In the genomic region with DNA sequence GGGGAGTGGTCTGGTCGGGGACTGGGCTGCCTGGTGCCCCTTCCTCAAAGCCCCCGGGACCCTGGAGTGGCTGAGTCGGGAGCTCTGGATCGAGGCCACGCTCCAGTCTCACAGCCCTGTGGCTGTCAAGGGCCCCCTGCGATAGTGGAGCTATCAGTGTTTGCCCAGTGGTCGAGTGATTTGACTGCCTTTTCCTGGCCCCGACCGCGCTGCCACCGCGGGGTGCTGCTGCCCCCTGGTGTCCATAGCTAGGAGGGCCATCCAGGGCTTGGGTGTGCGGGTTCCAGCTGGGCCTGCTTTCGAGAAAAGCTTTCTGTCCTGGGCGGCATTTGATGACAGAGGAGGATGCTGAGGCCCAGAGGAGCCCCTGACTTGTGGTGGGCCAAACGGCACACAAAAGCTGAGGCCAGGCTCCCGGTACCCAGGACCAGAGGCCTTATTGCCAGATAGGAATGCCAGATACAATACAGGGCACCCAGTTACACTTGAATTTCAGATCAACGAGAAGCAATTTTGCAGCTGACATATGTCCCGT, we compare ENCODE assay signal across 8 cellular contexts. TPM values are rescaled to one million over a fixed set of nuclear protein-coding genes. Genes with fewer than 3 reads are reported as not detected.
DNase-seq lines count a peak whose midpoint lies in the region; ATAC-seq and TF ChIP-seq lines count a peak whose summit lies in the region.

No MANE protein-coding gene starts in this region.

- H3K27ac ChIP-seq in CD4-positive, alpha-beta memory T cell (ENCODE audit: low read depth, low read length), result no peak overlapping the region
- H3K27ac ChIP-seq in Panc1 (ENCODE audit: low read length), result peak overlapping the region; percentile 26; the same call in 1 of the 2 replicates
- no peak overlapping the region for H3K27ac ChIP-seq in thyroid gland

- H3K4me3 ChIP-seq in CD4-positive, alpha-beta memory T cell (ENCODE audit: low read length in 2 of 2), result no peak overlapping the region
- H3K4me3 ChIP-seq in Panc1 (ENCODE audit: low read depth in 2 of 2, low read length in 2 of 2) (no peak overlapping the region), fibroblast of mammary gland (ENCODE audit: control insufficient read depth, low read depth, low read length) (no peak overlapping the region), thyroid gland (replicated peaks in 1 of 3) (no peak overlapping the region)

- H3K27ac Mint-ChIP-seq in CD4-positive, alpha-beta memory T cell, result peak overlapping the region in 2 of 7 donors; percentile 38 to 75
- peak overlapping the region in 1 of 3 donors; percentile 81 for H3K27ac Mint-ChIP-seq in IgD-negative memory B cell

- H3K27me3 Mint-ChIP-seq in CD4-positive, alpha-beta memory T cell, result peaks cover 0 to 5% of the 10 kb centered on the region in 2 donors
- no peaks in the 10 kb centered on the region for H3K27me3 Mint-ChIP-seq in IgD-negative memory B cell
- H3K27me3 Mint-ChIP-seq in activated T-cell treated with anti-CD3 and anti-CD28 coated beads, Interleukin-2, amount 50 U/mL, for 4 hours (ENCODE audit: low read depth), result peaks cover 11% of the 10 kb centered on the region

- in situ Hi-C loops in Panc1 (cut with HindIII; ENCODE audit: low pct_unique_long_range_greater_than_20kb, low sequenced_read_pairs), result loop anchor here (25.0 kb wide), 1 partner anchor 323 kb away; a partner anchor contains a TSS

- 18 to 20% methylated on average over 9 to 15 of the region's 19 CpGs for WGBS in thyroid gland, 2 donors

- intact Hi-C loops in CD4-positive, alpha-beta memory T cell (cut with micrococcal nuclease), result loop anchor here (1.0 to 10.0 kb wide), 5 partner anchors 26 to 450 kb away; no protein-coding TSS in a partner anchor
- intact Hi-C loops in Panc1 (cut with micrococcal nuclease; ENCODE audit: unreplicated experiment) (loop anchor here (2.0 kb wide), 2 partner anchors 310 to 362 kb away; no protein-coding TSS in a partner anchor), thyroid gland (cut with DNase I) (loop anchor here (2.0 to 10.0 kb wide), 4 partner anchors 293 to 630 kb away; no protein-coding TSS in a partner anchor)

- H3K36me3 Mint-ChIP-seq in CD4-positive, alpha-beta memory T cell, result peaks cover 3 to 15% of the 10 kb centered on the region in 2 donors
- H3K36me3 Mint-ChIP-seq in IgD-negative memory B cell, result no peaks in the 10 kb centered on the region
- peaks cover 9% of the 10 kb centered on the region for H3K36me3 Mint-ChIP-seq in activated T-cell treated with anti-CD3 and anti-CD28 coated beads, Interleukin-2, amount 50 U/mL, for 4 hours (ENCODE audit: insufficient read depth)

- ATAC-seq in GM19467 (IDR thresholded peaks at IDR 0.05; ENCODE audit: unreplicated experiment) (peak; percentile 77), Panc1 (peak; percentile 61)
- ATAC-seq in activated T-cell treated with anti-CD3 and anti-CD28 coated beads, Interleukin-2, amount 50 U/mL, for 4 hours, result peak; percentile 66

- POLR2A ChIA-PET in CD4-positive, alpha-beta memory T cell (lab: Charles Lee; ENCODE audit: partially characterized antibody), result interaction anchor here (0.6 to 2.6 kb wide), 10 partner anchors 11 to 362 kb away, joined by 3 to 29 read pairs (median 5); a partner anchor contains a TSS
- POLR2A ChIA-PET in Panc1 (lab: Charles Lee), result interaction anchor here (0.5 to 0.9 kb wide), 2 partner anchors 49 to 95 kb away, joined by 3 to 6 read pairs; no protein-coding TSS in a partner anchor

- TF ChIP-seq CTCF in Panc1 (IDR thresholded peaks at IDR 0.05) (peak; percentile 97), fibroblast of mammary gland (conservative IDR thresholded peaks at IDR 0.05; ENCODE audit: control insufficient read depth, insufficient read depth, low read depth, low read length) (peak; percentile 88), thyroid gland (IDR thresholded peaks at IDR 0.05) (peak; percentile 88 to 98 (median 94))

- CTCF ChIA-PET in CD4-positive, alpha-beta memory T cell (lab: Charles Lee; ENCODE audit: partially characterized antibody), result interaction anchor here (0.6 to 7.9 kb wide), 72 partner anchors 11 to 622 kb away, joined by 3 to 190 read pairs (median 4); a partner anchor contains a TSS
- CTCF ChIA-PET in Panc1 (lab: Charles Lee), result interaction anchor here (0.5 to 1.9 kb wide), 21 partner anchors 9 to 903 kb away, joined by 3 to 25 read pairs (median 4); a partner anchor contains a TSS

- H3K4me1 ChIP-seq in CD4-positive, alpha-beta memory T cell (ENCODE audit: insufficient read depth, low read length), result peaks cover 15% of the 10 kb centered on the region
- H3K4me1 ChIP-seq in Panc1 (ENCODE audit: control insufficient read depth, insufficient read depth, low read length), result peaks cover 44% of the 10 kb centered on the region
- peaks cover 5 to 10% of the 10 kb centered on the region in 2 donors for H3K4me1 ChIP-seq in thyroid gland

- peaks cover 4 to 13% (median 8%) of the 10 kb centered on the region in 4 donors for H3K4me1 Mint-ChIP-seq in CD4-positive, alpha-beta memory T cell
- peaks cover 5 to 16% (median 13%) of the 10 kb centered on the region in 3 donors for H3K4me1 Mint-ChIP-seq in IgD-negative memory B cell
- peaks cover 12% of the 10 kb centered on the region for H3K4me1 Mint-ChIP-seq in activated T-cell treated with anti-CD3 and anti-CD28 coated beads, Interleukin-2, amount 50 U/mL, for 4 hours (ENCODE audit: low read depth)

- peak in 4 of 5 donors; percentile 48 to 77 (median 66) for DNase-seq in CD4-positive, alpha-beta memory T cell
- DNase-seq in Panc1 (ENCODE audit: low read depth, low spot score) (no peak), fibroblast of mammary gland (ENCODE audit: low read depth) (peak; percentile 59), nucleus accumbens (lab: John Stamatoyannopoulos, UW) (peak in 45 of 56 donors; percentile 3 to 82 (median 48)), thyroid gland (peak; percentile 70)
- peak; percentile 65 for DNase-seq in activated T-cell treated with anti-CD3 and anti-CD28 coated beads, Interleukin-2, amount 50 U/mL, for 4 hours

- peak overlapping the region in 2 of 8 donors; percentile 15 to 24 for H3K4me3 Mint-ChIP-seq in CD4-positive, alpha-beta memory T cell
- H3K4me3 Mint-ChIP-seq in IgD-negative memory B cell, result peak overlapping the region in 3 of 4 donors; percentile 1 to 82 (median 39)
- H3K4me3 Mint-ChIP-seq in activated T-cell treated with anti-CD3 and anti-CD28 coated beads, Interleukin-2, amount 50 U/mL, for 4 hours, result no peak overlapping the region

- H3K9me3 Mint-ChIP-seq in CD4-positive, alpha-beta memory T cell, result peaks cover 0 to 1% (median 0%) of the 10 kb centered on the region in 8 donors
- H3K9me3 Mint-ChIP-seq in IgD-negative memory B cell, result no peaks in the 10 kb centered on the region
- H3K9me3 Mint-ChIP-seq in activated T-cell treated with anti-CD3 and anti-CD28 coated beads, Interleukin-2, amount 50 U/mL, for 4 hours, result no peaks in the 10 kb centered on the region

- no peak for TF ChIP-seq POLR2A in thyroid gland (IDR thresholded peaks at IDR 0.05)

- no peaks in the 10 kb centered on the region for H3K27me3 ChIP-seq in CD4-positive, alpha-beta memory T cell (ENCODE audit: insufficient read depth, low read length)
- H3K27me3 ChIP-seq in Panc1 (ENCODE audit: control insufficient read depth, insufficient read depth, low read length) (no peaks in the 10 kb centered on the region), thyroid gland (no peaks in the 10 kb centered on the region)

- no TSS peak for BruUV-seq in Panc1 (replicated peaks; lab: Mats Ljungman, UMichigan)

- no peaks in the 10 kb centered on the region for H3K9me3 ChIP-seq in CD4-positive, alpha-beta memory T cell (ENCODE audit: control insufficient read depth in 1 of 2, low read length in 2 of 2)
- H3K9me3 ChIP-seq in Panc1 (ENCODE audit: control insufficient read depth, insufficient read depth, low read depth, low read length) (no peaks in the 10 kb centered on the region), thyroid gland (no peaks in the 10 kb centered on the region)

- H3K36me3 ChIP-seq in CD4-positive, alpha-beta memory T cell (ENCODE audit: insufficient read depth, low read length), result peaks cover 6% of the 10 kb centered on the region
- H3K36me3 ChIP-seq in Panc1 (ENCODE audit: control insufficient read depth, insufficient read depth, low read length) (0 out of 2 replicates have a peak, but pooled peaks cover under 1% of the 10 kb centered on the region), thyroid gland (peaks cover 4 to 5% of the 10 kb centered on the region in 2 donors)

RNA-seq across cellular contexts. Expression of a gene that starts 13.2 kb away (rescaled TPM):
- 10 to 100 TPM; 32.5 to 35.4 TPM for total RNA-seq in CD4-positive, alpha-beta memory T cell
- 10 to 100 TPM; 54.3 to 63.5 TPM for polyA plus RNA-seq in CD4-positive, alpha-beta memory T cell
- polyA plus RNA-seq in IgD-negative memory B cell, result 207 TPM
- total RNA-seq in Panc1 (2021; ENCODE audit: unreplicated experiment), result 159 TPM
- polyA plus RNA-seq in Panc1 (2012; ENCODE audit: insufficient read length), result 135 TPM
- 100 to 1,000 TPM; 581 to 619 (median 602) TPM for total RNA-seq in activated T-cell treated with anti-CD3 and anti-CD28 coated beads, Interleukin-2, amount 50 U/mL, for 4 hours
- 100 to 1,000 TPM in 1 of 4 donors, 10 to 100 TPM in 3; 72.0 to 126 (median 84.9) TPM for total RNA-seq in thyroid gland
